Comparison of ENCODE assay signal across 1 cellular context in genomic region chr19:35006342-35006998, GRCh38.
TF ChIP-seq lines count a peak whose summit lies in the region.

No MANE protein-coding gene starts in this region.

TF ChIP-seq in HepG2, 621 proteins besides CTCF, POLR2A, EP300 and RAD21 (continued from another document and continues in another):
- peak; percentile 70 for TF ChIP-seq ZFP91 (CRISPR knock-in tag; IDR thresholded peaks at IDR 0.05; ENCODE audit: borderline replicate concordance)
- no peak for TF ChIP-seq PREB (CRISPR knock-in tag; IDR thresholded peaks at IDR 0.05)
- TF ChIP-seq FOXC1 (CRISPR knock-in tag; IDR thresholded peaks at IDR 0.05; ENCODE audit: borderline replicate concordance): 0 out of 2 replicates have a peak, but pooled peaks have one; percentile 11
- TF ChIP-seq GABPA (IDR thresholded peaks at IDR 0.05; ENCODE audit: low read depth, low read length): no peak
- TF ChIP-seq GABPA (CRISPR knock-in tag; IDR thresholded peaks at IDR 0.05; ENCODE audit: low read depth): peak; percentile 53; the same call in 1 of the 2 replicates
- TF ChIP-seq ZNF670 (CRISPR knock-in tag; IDR thresholded peaks at IDR 0.05; ENCODE audit: borderline replicate concordance): no peak
- no peak for TF ChIP-seq IRX3 (CRISPR knock-in tag; IDR thresholded peaks at IDR 0.05; ENCODE audit: borderline replicate concordance, low read depth)
- TF ChIP-seq ZNF747 (CRISPR knock-in tag; IDR thresholded peaks at IDR 0.05; ENCODE audit: borderline replicate concordance): peak; percentile 75; the same call in 1 of the 2 replicates
- TF ChIP-seq CSRNP2 (CRISPR knock-in tag; conservative IDR thresholded peaks at IDR 0.05; ENCODE audit: low read depth): no peak
- no peak for TF ChIP-seq KLF9 (CRISPR knock-in tag; IDR thresholded peaks at IDR 0.05; ENCODE audit: low read depth)
- no peak for TF ChIP-seq ZNF777 (CRISPR knock-in tag; IDR thresholded peaks at IDR 0.05)
- no peak for TF ChIP-seq ZNF17 (CRISPR knock-in tag; IDR thresholded peaks at IDR 0.05)
- peak; percentile 74; the same call in 1 of the 2 replicates for TF ChIP-seq SAFB2 (CRISPR knock-in tag; IDR thresholded peaks at IDR 0.05; ENCODE audit: borderline replicate concordance, low read depth)
- TF ChIP-seq MBNL3 (CRISPR knock-in tag; conservative IDR thresholded peaks at IDR 0.05): no peak
- no peak for TF ChIP-seq ZBED4 (CRISPR knock-in tag; IDR thresholded peaks at IDR 0.05; ENCODE audit: borderline replicate concordance)
- no peak for TF ChIP-seq THYN1 (CRISPR knock-in tag; IDR thresholded peaks at IDR 0.05; ENCODE audit: borderline replicate concordance, low read depth)
- TF ChIP-seq RFXANK (CRISPR knock-in tag; IDR thresholded peaks at IDR 0.05): 0 out of 2 replicates have a peak, but pooled peaks have one; percentile 37
- TF ChIP-seq ZNF282 (IDR thresholded peaks at IDR 0.05; ENCODE audit: partially characterized antibody): no peak
- no peak for TF ChIP-seq ZNF660 (CRISPR knock-in tag; IDR thresholded peaks at IDR 0.05; ENCODE audit: borderline replicate concordance, low read depth)
- peak; percentile 98 for TF ChIP-seq ZSCAN29 (CRISPR knock-in tag; conservative IDR thresholded peaks at IDR 0.05)
- TF ChIP-seq NFYC (CRISPR knock-in tag; IDR thresholded peaks at IDR 0.05): no peak; the same call in 1 of the 2 replicates
- no peak for TF ChIP-seq ZIK1 (CRISPR knock-in tag; IDR thresholded peaks at IDR 0.05; ENCODE audit: borderline replicate concordance, low read depth)
- 0 out of 2 replicates have a peak, but pooled peaks have one; percentile 51 for TF ChIP-seq NCOA1 (CRISPR knock-in tag; IDR thresholded peaks at IDR 0.05)
- peak; percentile 99 for TF ChIP-seq FOXA3 (CRISPR knock-in tag; IDR thresholded peaks at IDR 0.05)
- no peak for TF ChIP-seq AGO1 (IDR thresholded peaks at IDR 0.05; ENCODE audit: low read depth, low read length, poor library complexity, severe bottlenecking)
- TF ChIP-seq ZNF572 (CRISPR knock-in tag; IDR thresholded peaks at IDR 0.05): no peak
- no peak for TF ChIP-seq EHMT2 (IDR thresholded peaks at IDR 0.05; ENCODE audit: borderline replicate concordance, low read depth, low read length)
- TF ChIP-seq ZNF841 (CRISPR knock-in tag; IDR thresholded peaks at IDR 0.05; ENCODE audit: borderline replicate concordance): 0 out of 2 replicates have a peak, but pooled peaks have one; percentile 37
- TF ChIP-seq ZNF136 (CRISPR knock-in tag; IDR thresholded peaks at IDR 0.05; ENCODE audit: low read depth): peak; percentile 78; the same call in 1 of the 2 replicates
- 0 out of 2 replicates have a peak, but pooled peaks have one; percentile 43 for TF ChIP-seq MXD4 (CRISPR knock-in tag; IDR thresholded peaks at IDR 0.05)
- no peak for TF ChIP-seq PAWR (CRISPR knock-in tag; IDR thresholded peaks at IDR 0.05; ENCODE audit: borderline replicate concordance)
- no peak for TF ChIP-seq RORA (CRISPR knock-in tag; IDR thresholded peaks at IDR 0.05)
- TF ChIP-seq HNRNPK (IDR thresholded peaks at IDR 0.05; ENCODE audit: low read depth, low read length, poor library complexity, severe bottlenecking): no peak
- peak; percentile 65; the same call in 1 of the 2 replicates for TF ChIP-seq NFKB2 (CRISPR knock-in tag; IDR thresholded peaks at IDR 0.05; ENCODE audit: borderline replicate concordance)
- no peak for TF ChIP-seq ZNF562 (CRISPR knock-in tag; IDR thresholded peaks at IDR 0.05; ENCODE audit: borderline replicate concordance)
- TF ChIP-seq RARA (CRISPR knock-in tag; IDR thresholded peaks at IDR 0.05): peak; percentile 96
- TF ChIP-seq NR2F1 (CRISPR knock-in tag; IDR thresholded peaks at IDR 0.05): peak; percentile 53 to 56; a peak in 2 of 4 replicates
- no peak for TF ChIP-seq FOXM1 (CRISPR knock-in tag; IDR thresholded peaks at IDR 0.05)
- peak; percentile 47; the same call in 1 of the 2 replicates for TF ChIP-seq UBTF (CRISPR knock-in tag; IDR thresholded peaks at IDR 0.05)
- TF ChIP-seq ZFP36L1 (CRISPR knock-in tag; IDR thresholded peaks at IDR 0.05): no peak; the same call in 1 of the 2 replicates
- no peak for TF ChIP-seq PAF1 (CRISPR knock-in tag; IDR thresholded peaks at IDR 0.05)
- TF ChIP-seq ZBTB33 (CRISPR knock-in tag; IDR thresholded peaks at IDR 0.05): peak; percentile 61; the same call in 1 of the 2 replicates
- 0 out of 2 replicates have a peak, but pooled peaks have one; percentile 40 for TF ChIP-seq ZMAT3 (CRISPR knock-in tag; conservative IDR thresholded peaks at IDR 0.05)
- TF ChIP-seq KDM5A (IDR thresholded peaks at IDR 0.05; ENCODE audit: borderline replicate concordance, low read length): no peak
- no peak for TF ChIP-seq ZNF337 (CRISPR knock-in tag; IDR thresholded peaks at IDR 0.05; ENCODE audit: borderline replicate concordance, low read depth)
- TF ChIP-seq RFX3 (CRISPR knock-in tag; IDR thresholded peaks at IDR 0.05): no peak
- TF ChIP-seq ZNF124 (CRISPR knock-in tag; IDR thresholded peaks at IDR 0.05): 0 out of 2 replicates have a peak, but pooled peaks have one; percentile 78
- TF ChIP-seq ZSCAN9 (CRISPR knock-in tag; IDR thresholded peaks at IDR 0.05; ENCODE audit: borderline replicate concordance): peak; percentile 82; the same call in 1 of the 2 replicates
- 0 out of 2 replicates have a peak, but pooled peaks have one; percentile 67 for TF ChIP-seq ZHX1 (CRISPR knock-in tag; IDR thresholded peaks at IDR 0.05; ENCODE audit: low read depth)
- no peak for TF ChIP-seq ZNF484 (CRISPR knock-in tag; IDR thresholded peaks at IDR 0.05; ENCODE audit: borderline replicate concordance, low read depth)
- TF ChIP-seq MXI1 (IDR thresholded peaks at IDR 0.05; ENCODE audit: borderline replicate concordance, low read depth, low read length): peak; percentile 54; the same call in 1 of the 3 replicates
- TF ChIP-seq ADNP (CRISPR knock-in tag; IDR thresholded peaks at IDR 0.05): no peak
